Comparison of ENCODE assay signal across 1 cellular context in the genomic region with DNA sequence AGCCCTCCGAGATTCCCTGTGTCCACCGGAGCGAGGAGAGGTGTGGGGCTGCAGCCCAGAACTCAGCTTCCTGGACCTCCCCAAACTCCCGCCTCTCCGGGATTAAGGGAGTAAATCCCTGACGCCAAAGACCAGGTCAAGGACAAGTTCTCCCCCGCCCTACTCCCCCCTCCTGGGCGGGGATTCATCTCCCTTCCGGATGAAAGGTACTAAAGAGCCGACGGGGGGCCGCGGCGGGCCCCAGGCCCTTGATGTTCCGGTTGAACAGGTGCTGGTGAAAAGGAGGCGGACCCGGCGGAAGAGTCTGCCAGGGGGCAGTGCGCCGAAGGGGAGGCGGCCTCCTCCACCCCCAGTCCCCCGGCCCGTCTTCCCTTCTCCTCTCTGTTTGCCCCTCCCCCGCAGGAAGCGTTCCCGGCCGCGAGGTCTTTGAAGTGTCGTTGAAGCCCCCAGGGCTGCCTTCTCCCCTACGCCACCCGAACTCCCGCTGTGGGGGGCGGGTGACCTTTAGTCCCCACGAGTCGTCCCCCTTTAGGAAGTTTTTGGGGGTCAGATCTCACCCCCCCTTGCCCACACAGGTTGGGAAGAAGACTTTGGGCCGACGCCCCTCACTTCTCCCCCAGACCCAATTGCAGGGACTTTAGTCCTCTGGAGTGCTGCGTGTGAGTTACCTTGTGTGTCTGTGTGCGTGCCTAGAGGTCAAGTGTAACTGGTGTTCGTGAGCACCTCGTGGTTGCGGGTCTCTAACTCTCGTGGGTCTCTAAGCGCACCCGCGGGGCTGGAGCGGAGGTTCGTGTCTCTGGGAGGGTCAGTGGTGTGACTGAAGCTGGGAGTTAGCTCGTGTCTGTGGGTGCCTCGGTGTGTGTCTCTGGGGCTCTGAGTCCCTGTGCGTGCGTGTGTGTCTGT.
TF ChIP-seq lines count a peak whose summit lies in the region.

No MANE protein-coding gene starts in this region.

TF ChIP-seq in HepG2, 621 proteins besides CTCF, POLR2A, EP300 and RAD21 (continued from another document and continues in another):
- TF ChIP-seq, protein P1, sequence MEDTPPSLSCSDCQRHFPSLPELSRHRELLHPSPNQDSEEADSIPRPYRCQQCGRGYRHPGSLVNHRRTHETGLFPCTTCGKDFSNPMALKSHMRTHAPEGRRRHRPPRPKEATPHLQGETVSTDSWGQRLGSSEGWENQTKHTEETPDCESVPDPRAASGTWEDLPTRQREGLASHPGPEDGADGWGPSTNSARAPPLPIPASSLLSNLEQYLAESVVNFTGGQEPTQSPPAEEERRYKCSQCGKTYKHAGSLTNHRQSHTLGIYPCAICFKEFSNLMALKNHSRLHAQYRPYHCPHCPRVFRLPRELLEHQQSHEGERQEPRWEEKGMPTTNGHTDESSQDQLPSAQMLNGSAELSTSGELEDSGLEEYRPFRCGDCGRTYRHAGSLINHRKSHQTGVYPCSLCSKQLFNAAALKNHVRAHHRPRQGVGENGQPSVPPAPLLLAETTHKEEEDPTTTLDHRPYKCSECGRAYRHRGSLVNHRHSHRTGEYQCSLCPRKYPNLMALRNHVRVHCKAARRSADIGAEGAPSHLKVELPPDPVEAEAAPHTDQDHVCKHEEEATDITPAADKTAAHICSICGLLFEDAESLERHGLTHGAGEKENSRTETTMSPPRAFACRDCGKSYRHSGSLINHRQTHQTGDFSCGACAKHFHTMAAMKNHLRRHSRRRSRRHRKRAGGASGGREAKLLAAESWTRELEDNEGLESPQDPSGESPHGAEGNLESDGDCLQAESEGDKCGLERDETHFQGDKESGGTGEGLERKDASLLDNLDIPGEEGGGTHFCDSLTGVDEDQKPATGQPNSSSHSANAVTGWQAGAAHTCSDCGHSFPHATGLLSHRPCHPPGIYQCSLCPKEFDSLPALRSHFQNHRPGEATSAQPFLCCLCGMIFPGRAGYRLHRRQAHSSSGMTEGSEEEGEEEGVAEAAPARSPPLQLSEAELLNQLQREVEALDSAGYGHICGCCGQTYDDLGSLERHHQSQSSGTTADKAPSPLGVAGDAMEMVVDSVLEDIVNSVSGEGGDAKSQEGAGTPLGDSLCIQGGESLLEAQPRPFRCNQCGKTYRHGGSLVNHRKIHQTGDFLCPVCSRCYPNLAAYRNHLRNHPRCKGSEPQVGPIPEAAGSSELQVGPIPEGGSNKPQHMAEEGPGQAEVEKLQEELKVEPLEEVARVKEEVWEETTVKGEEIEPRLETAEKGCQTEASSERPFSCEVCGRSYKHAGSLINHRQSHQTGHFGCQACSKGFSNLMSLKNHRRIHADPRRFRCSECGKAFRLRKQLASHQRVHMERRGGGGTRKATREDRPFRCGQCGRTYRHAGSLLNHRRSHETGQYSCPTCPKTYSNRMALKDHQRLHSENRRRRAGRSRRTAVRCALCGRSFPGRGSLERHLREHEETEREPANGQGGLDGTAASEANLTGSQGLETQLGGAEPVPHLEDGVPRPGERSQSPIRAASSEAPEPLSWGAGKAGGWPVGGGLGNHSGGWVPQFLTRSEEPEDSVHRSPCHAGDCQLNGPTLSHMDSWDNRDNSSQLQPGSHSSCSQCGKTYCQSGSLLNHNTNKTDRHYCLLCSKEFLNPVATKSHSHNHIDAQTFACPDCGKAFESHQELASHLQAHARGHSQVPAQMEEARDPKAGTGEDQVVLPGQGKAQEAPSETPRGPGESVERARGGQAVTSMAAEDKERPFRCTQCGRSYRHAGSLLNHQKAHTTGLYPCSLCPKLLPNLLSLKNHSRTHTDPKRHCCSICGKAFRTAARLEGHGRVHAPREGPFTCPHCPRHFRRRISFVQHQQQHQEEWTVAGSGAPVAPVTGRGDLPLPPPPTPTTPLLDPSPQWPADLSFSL (CRISPR knock-in tag; IDR thresholded peaks at IDR 0.05), result no peak
- no peak for TF ChIP-seq NBN (conservative IDR thresholded peaks at IDR 0.05)
- peak; percentile 52 for TF ChIP-seq ZNF407 (CRISPR knock-in tag; IDR thresholded peaks at IDR 0.05; ENCODE audit: not compliant biosample characterization)
- no peak for TF ChIP-seq ZFP90 (CRISPR knock-in tag; IDR thresholded peaks at IDR 0.05; ENCODE audit: borderline replicate concordance)
- TF ChIP-seq KDM5B (CRISPR knock-in tag; IDR thresholded peaks at IDR 0.05; ENCODE audit: borderline replicate concordance), result peak; percentile 89
- peak; percentile 98 for TF ChIP-seq RCOR2 (CRISPR knock-in tag; IDR thresholded peaks at IDR 0.05)
- peak; percentile 48; the same call in 1 of the 2 replicates for TF ChIP-seq SRY (CRISPR knock-in tag; IDR thresholded peaks at IDR 0.05)
- peak; percentile 84 for TF ChIP-seq ZNF335 (CRISPR knock-in tag; IDR thresholded peaks at IDR 0.05)
- peak; percentile 81; the same call in 1 of the 2 replicates for TF ChIP-seq EEA1 (CRISPR knock-in tag; IDR thresholded peaks at IDR 0.05; ENCODE audit: borderline replicate concordance)
- TF ChIP-seq POLR2AphosphoS2 (IDR thresholded peaks at IDR 0.05; ENCODE audit: low read depth, low read length), result no peak
- no peak for TF ChIP-seq ZNF180 (CRISPR knock-in tag; IDR thresholded peaks at IDR 0.05; ENCODE audit: borderline replicate concordance, low read depth)
- no peak for TF ChIP-seq ZNF660 (CRISPR knock-in tag; IDR thresholded peaks at IDR 0.05; ENCODE audit: borderline replicate concordance, low read depth)
- TF ChIP-seq RBFOX2 (IDR thresholded peaks at IDR 0.05; ENCODE audit: low read depth, low read length), result peak; percentile 57
- no peak for TF ChIP-seq ZNF773 (CRISPR knock-in tag; IDR thresholded peaks at IDR 0.05; ENCODE audit: borderline replicate concordance)
- no peak for TF ChIP-seq CEBPB (IDR thresholded peaks at IDR 0.05; ENCODE audit: borderline replicate concordance, low read depth, low read length)
- TF ChIP-seq, protein P2, sequence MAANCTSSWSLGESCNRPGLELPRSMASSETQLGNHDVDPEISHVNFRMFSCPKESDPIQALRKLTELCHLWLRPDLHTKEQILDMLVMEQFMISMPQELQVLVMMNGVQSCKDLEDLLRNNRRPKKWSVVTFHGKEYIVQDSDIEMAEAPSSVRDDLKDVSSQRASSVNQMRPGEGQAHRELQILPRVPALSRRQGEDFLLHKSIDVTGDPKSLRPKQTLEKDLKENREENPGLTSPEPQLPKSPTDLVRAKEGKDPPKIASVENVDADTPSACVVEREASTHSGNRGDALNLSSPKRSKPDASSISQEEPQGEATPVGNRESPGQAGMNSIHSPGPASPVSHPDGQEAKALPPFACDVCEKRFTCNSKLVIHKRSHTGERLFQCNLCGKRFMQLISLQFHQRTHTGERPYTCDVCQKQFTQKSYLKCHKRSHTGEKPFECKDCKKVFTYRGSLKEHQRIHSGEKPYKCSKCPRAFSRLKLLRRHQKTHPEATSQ (CRISPR knock-in tag; IDR thresholded peaks at IDR 0.05; ENCODE audit: borderline replicate concordance), result peak; percentile 80
- peak; percentile 76; the same call in 1 of the 2 replicates for TF ChIP-seq LCORL (IDR thresholded peaks at IDR 0.05)
- TF ChIP-seq LCORL (CRISPR knock-in tag; IDR thresholded peaks at IDR 0.05), result peak; percentile 97
- TF ChIP-seq, protein P3, sequence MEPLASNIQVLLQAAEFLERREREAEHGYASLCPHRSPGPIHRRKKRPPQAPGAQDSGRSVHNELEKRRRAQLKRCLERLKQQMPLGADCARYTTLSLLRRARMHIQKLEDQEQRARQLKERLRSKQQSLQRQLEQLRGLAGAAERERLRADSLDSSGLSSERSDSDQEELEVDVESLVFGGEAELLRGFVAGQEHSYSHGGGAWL (CRISPR knock-in tag; IDR thresholded peaks at IDR 0.05), result peak; percentile 77
- 0 out of 2 replicates have a peak, but pooled peaks have one; percentile 51 for TF ChIP-seq TOPORS (CRISPR knock-in tag; IDR thresholded peaks at IDR 0.05)
- peak; percentile 61; the same call in 1 of the 2 replicates for TF ChIP-seq ZNF143 (CRISPR knock-in tag; IDR thresholded peaks at IDR 0.05)
- TF ChIP-seq MTA3 (CRISPR knock-in tag; IDR thresholded peaks at IDR 0.05), result no peak
- peak; percentile 54 for TF ChIP-seq GABPA (IDR thresholded peaks at IDR 0.05; ENCODE audit: low read depth, low read length)
- peak; percentile 91 for TF ChIP-seq GABPA (CRISPR knock-in tag; IDR thresholded peaks at IDR 0.05; ENCODE audit: low read depth)
- peak; percentile 96 for TF ChIP-seq AHDC1 (CRISPR knock-in tag; IDR thresholded peaks at IDR 0.05; ENCODE audit: borderline replicate concordance)
- TF ChIP-seq ZNF703 (CRISPR knock-in tag; IDR thresholded peaks at IDR 0.05; ENCODE audit: borderline replicate concordance), result peak; percentile 92; the same call in 1 of the 2 replicates
- TF ChIP-seq GATA4 (IDR thresholded peaks at IDR 0.05; ENCODE audit: borderline replicate concordance, low read depth), result peak; percentile 86; the same call in 1 of the 2 replicates
- TF ChIP-seq FIP1L1 (IDR thresholded peaks at IDR 0.05; ENCODE audit: borderline replicate concordance, insufficient read depth, low read depth, low read length), result peak; percentile 93
